1 cellular context compared by ENCODE assay signal in the genomic region with DNA sequence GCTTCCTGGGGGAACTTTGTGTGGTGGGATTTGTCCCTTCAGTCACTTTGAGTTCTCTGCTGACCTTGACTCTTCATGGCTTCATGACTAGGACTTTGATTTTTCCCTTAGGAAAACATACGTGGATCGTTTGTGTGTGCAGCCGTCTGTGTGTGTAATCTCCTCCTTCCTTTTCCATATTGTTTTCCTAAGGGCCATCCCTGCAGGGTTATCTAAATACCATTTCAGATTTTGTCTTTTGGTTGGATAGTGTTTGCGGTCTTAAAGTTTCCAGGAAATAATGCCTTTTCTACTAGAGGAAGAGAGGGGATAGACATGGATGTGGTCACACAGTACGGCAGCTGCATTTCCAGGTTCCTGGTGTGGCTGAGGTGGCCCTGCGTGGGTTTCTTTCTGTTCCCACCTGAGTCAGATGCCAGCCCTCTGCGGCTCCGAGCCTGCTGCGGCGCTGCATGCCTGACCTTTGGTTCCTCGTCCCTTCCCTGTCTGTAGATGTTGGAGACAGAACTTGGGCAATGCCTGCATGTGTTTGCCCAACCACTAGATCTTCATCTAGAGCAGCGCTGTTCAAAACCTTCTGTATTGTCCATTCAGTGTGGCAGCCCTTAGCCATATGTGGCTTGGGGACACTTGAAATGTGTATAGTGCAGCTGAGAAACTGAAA.
TF ChIP-seq lines count a peak whose summit lies in the region.

No MANE protein-coding gene starts in this region.

TF ChIP-seq in HepG2, 621 proteins besides CTCF, POLR2A, EP300 and RAD21 (continued from another document and continues in another):
- TF ChIP-seq, protein P1, sequence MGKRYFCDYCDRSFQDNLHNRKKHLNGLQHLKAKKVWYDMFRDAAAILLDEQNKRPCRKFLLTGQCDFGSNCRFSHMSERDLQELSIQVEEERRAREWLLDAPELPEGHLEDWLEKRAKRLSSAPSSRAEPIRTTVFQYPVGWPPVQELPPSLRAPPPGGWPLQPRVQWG (CRISPR knock-in tag; IDR thresholded peaks at IDR 0.05; ENCODE audit: borderline replicate concordance, low read depth) = no peak
- TF ChIP-seq U2AF1 (optimal IDR thresholded peaks at IDR 0.05; ENCODE audit: low read depth, low read length) (no peak), ZNF879 (CRISPR knock-in tag; IDR thresholded peaks at IDR 0.05) (no peak), MYNN (CRISPR knock-in tag; IDR thresholded peaks at IDR 0.05; ENCODE audit: low read depth) (no peak), HIC2 (CRISPR knock-in tag; IDR thresholded peaks at IDR 0.05; ENCODE audit: low read depth) (peak; percentile 72), ZNF577 (CRISPR knock-in tag; IDR thresholded peaks at IDR 0.05; ENCODE audit: borderline replicate concordance, low read depth) (no peak), ATF2 (CRISPR knock-in tag; IDR thresholded peaks at IDR 0.05) (no peak), ADNP (CRISPR knock-in tag; IDR thresholded peaks at IDR 0.05) (no peak), ZNF619 (CRISPR knock-in tag; IDR thresholded peaks at IDR 0.05) (no peak), PHF20 (CRISPR knock-in tag; IDR thresholded peaks at IDR 0.05) (no peak), ZFP62 (CRISPR knock-in tag; IDR thresholded peaks at IDR 0.05) (no peak), ZNF460 (CRISPR knock-in tag; IDR thresholded peaks at IDR 0.05; ENCODE audit: borderline replicate concordance) (no peak), ZNF101 (CRISPR knock-in tag; IDR thresholded peaks at IDR 0.05; ENCODE audit: borderline replicate concordance, low read depth) (no peak), TOPORS (CRISPR knock-in tag; IDR thresholded peaks at IDR 0.05) (no peak), SKI (IDR thresholded peaks at IDR 0.05; ENCODE audit: partially characterized antibody) (peak; percentile 81), ZNF629 (CRISPR knock-in tag; conservative IDR thresholded peaks at IDR 0.05) (no peak), XRCC5 (optimal IDR thresholded peaks at IDR 0.05; ENCODE audit: low read length) (peak; percentile 47), ZNF781 (CRISPR knock-in tag; IDR thresholded peaks at IDR 0.05; ENCODE audit: borderline replicate concordance, not compliant biosample characterization) (no peak), ZBTB34 (CRISPR knock-in tag; IDR thresholded peaks at IDR 0.05) (no peak; the same call in 1 of the 2 replicates), KLF6 (CRISPR knock-in tag; IDR thresholded peaks at IDR 0.05) (no peak), SNRNP70 (IDR thresholded peaks at IDR 0.05; ENCODE audit: low read depth, low read length) (no peak), SYNCRIP (IDR thresholded peaks at IDR 0.05; ENCODE audit: insufficient read depth, low read depth, low read length) (no peak), ZBTB42 (CRISPR knock-in tag; IDR thresholded peaks at IDR 0.05) (no peak), E2F1 (CRISPR knock-in tag; IDR thresholded peaks at IDR 0.05) (no peak), RNF2 (conservative IDR thresholded peaks at IDR 0.05; ENCODE audit: low read depth) (no peak), ZFP37 (CRISPR knock-in tag; IDR thresholded peaks at IDR 0.05; ENCODE audit: borderline replicate concordance) (no peak), ZSCAN21 (CRISPR knock-in tag; IDR thresholded peaks at IDR 0.05; ENCODE audit: borderline replicate concordance) (no peak), CHD2 (IDR thresholded peaks at IDR 0.05; ENCODE audit: low read depth, low read length) (no peak), TBL1XR1 (IDR thresholded peaks at IDR 0.05; ENCODE audit: borderline replicate concordance, low read length, partially characterized antibody) (no peak), PLRG1 (conservative IDR thresholded peaks at IDR 0.05) (no peak), GABPB1 (CRISPR knock-in tag; IDR thresholded peaks at IDR 0.05) (no peak), DBP (CRISPR knock-in tag; IDR thresholded peaks at IDR 0.05; ENCODE audit: not compliant biosample characterization) (no peak), EEA1 (CRISPR knock-in tag; IDR thresholded peaks at IDR 0.05; ENCODE audit: borderline replicate concordance) (no peak)
- TF ChIP-seq, protein P2, sequence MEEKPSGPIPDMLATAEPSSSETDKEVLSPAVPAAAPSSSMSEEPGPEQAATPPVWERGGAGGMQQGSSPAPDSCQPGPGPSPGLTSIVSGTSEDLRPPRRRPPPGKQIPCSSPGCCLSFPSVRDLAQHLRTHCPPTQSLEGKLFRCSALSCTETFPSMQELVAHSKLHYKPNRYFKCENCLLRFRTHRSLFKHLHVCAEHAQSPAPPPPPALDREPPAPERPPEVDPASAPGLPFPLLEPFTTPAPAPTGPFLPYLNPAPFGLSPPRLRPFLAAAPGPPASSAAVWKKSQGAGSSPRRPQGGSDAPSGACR (CRISPR knock-in tag; IDR thresholded peaks at IDR 0.05) = 0 out of 2 replicates have a peak, but pooled peaks have one; percentile 19
- TF ChIP-seq, protein P3, sequence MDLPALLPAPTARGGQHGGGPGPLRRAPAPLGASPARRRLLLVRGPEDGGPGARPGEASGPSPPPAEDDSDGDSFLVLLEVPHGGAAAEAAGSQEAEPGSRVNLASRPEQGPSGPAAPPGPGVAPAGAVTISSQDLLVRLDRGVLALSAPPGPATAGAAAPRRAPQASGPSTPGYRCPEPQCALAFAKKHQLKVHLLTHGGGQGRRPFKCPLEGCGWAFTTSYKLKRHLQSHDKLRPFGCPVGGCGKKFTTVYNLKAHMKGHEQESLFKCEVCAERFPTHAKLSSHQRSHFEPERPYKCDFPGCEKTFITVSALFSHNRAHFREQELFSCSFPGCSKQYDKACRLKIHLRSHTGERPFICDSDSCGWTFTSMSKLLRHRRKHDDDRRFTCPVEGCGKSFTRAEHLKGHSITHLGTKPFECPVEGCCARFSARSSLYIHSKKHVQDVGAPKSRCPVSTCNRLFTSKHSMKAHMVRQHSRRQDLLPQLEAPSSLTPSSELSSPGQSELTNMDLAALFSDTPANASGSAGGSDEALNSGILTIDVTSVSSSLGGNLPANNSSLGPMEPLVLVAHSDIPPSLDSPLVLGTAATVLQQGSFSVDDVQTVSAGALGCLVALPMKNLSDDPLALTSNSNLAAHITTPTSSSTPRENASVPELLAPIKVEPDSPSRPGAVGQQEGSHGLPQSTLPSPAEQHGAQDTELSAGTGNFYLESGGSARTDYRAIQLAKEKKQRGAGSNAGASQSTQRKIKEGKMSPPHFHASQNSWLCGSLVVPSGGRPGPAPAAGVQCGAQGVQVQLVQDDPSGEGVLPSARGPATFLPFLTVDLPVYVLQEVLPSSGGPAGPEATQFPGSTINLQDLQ (CRISPR knock-in tag; IDR thresholded peaks at IDR 0.05) = no peak
- TF ChIP-seq, protein P4, sequence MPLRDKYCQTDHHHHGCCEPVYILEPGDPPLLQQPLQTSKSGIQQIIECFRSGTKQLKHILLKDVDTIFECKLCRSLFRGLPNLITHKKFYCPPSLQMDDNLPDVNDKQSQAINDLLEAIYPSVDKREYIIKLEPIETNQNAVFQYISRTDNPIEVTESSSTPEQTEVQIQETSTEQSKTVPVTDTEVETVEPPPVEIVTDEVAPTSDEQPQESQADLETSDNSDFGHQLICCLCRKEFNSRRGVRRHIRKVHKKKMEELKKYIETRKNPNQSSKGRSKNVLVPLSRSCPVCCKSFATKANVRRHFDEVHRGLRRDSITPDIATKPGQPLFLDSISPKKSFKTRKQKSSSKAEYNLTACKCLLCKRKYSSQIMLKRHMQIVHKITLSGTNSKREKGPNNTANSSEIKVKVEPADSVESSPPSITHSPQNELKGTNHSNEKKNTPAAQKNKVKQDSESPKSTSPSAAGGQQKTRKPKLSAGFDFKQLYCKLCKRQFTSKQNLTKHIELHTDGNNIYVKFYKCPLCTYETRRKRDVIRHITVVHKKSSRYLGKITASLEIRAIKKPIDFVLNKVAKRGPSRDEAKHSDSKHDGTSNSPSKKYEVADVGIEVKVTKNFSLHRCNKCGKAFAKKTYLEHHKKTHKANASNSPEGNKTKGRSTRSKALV (CRISPR knock-in tag; IDR thresholded peaks at IDR 0.05) = no peak
